In the genomic region with DNA sequence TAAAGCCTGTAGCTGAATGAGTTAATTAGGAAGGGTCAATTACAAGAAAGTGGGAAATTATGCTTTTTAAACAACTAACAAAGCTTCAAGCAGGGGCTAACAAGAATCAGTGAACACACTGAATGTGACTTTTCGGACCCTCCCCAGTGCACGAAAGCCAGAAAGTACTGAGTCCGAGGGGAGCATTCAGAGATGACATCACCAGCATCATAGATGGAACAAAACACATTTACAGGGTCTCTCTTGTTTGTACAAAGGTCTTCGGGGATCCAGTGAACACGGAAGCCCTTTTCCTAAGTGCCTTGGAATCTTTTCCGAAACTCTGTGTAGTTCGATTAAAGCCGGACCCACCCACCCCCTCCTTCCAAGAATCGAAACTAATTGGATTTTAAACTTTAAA, we compare ENCODE assay signal across 1 cellular context.
TF ChIP-seq lines count a peak whose summit lies in the region.

No MANE protein-coding gene starts in this region.

TF ChIP-seq in IMR-90, 13 proteins besides CTCF, POLR2A, EP300 and RAD21 (continued from another document):
- TF ChIP-seq CEBPB (IDR thresholded peaks at IDR 0.05; ENCODE audit: low read depth, low read length) (no peak), MXI1 (IDR thresholded peaks at IDR 0.05; ENCODE audit: borderline replicate concordance, low read depth, low read length) (no peak), FOS (IDR thresholded peaks at IDR 0.05; ENCODE audit: low read depth, low read length) (no peak)
- TF ChIP-seq, protein P1, sequence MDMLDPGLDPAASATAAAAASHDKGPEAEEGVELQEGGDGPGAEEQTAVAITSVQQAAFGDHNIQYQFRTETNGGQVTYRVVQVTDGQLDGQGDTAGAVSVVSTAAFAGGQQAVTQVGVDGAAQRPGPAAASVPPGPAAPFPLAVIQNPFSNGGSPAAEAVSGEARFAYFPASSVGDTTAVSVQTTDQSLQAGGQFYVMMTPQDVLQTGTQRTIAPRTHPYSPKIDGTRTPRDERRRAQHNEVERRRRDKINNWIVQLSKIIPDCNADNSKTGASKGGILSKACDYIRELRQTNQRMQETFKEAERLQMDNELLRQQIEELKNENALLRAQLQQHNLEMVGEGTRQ (IDR thresholded peaks at IDR 0.05; ENCODE audit: low read depth, low read length) = no peak
- TF ChIP-seq, protein P2, sequence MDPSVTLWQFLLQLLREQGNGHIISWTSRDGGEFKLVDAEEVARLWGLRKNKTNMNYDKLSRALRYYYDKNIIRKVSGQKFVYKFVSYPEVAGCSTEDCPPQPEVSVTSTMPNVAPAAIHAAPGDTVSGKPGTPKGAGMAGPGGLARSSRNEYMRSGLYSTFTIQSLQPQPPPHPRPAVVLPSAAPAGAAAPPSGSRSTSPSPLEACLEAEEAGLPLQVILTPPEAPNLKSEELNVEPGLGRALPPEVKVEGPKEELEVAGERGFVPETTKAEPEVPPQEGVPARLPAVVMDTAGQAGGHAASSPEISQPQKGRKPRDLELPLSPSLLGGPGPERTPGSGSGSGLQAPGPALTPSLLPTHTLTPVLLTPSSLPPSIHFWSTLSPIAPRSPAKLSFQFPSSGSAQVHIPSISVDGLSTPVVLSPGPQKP (IDR thresholded peaks at IDR 0.05; ENCODE audit: borderline replicate concordance, low read depth, low read length) = no peak
TF ChIP-seq in IMR-90: peak in this region for 0.
